13 cellular contexts compared by ENCODE assay signal in genomic region chr20:47479506-47479905, GRCh38. TPM values are rescaled to one million over a fixed set of nuclear protein-coding genes. Genes with fewer than 3 reads are reported as not detected.
DNase-seq lines count a peak whose midpoint lies in the region; ATAC-seq and TF ChIP-seq lines count a peak whose summit lies in the region.
"Had no signal": no experiment of that assay in that cellular context is flagged by ENCODE, and none has a peak within 500 bp of the region (broad histone marks: within the 10 kb centered on the region; RNA-seq: fewer than 3 reads in every experiment).

No MANE protein-coding gene starts in this region.

- no peak overlapping the region for H2AFZ ChIP-seq in SU-DHL-6 (ENCODE audit: low read depth, low read length, severe bottlenecking)

- no peaks in the 10 kb centered on the region for H3K9me2 ChIP-seq in SU-DHL-6 (replicated peaks; ENCODE audit: insufficient read depth, low read length)

- peaks cover 51% of the 10 kb centered on the region for H3F3A ChIP-seq in SU-DHL-6 (ENCODE audit: insufficient read depth)

- no peak overlapping the region for H3K4me3 ChIP-seq in SU-DHL-6 (ENCODE audit: insufficient read depth, low read length, poor library complexity, severe bottlenecking)
- no peak overlapping the region for H3K4me3 ChIP-seq in SJCRH30
- H3K4me3 ChIP-seq: esophagus squamous epithelium, HAP-1, skin epidermis had no signal

- H3K9ac ChIP-seq in SU-DHL-6 (ENCODE audit: low read length): 0 out of 2 replicates have a peak overlapping the region, but pooled peaks have one; percentile 15

- H3K79me2 ChIP-seq in SU-DHL-6 (ENCODE audit: insufficient read depth, low read length): 0 out of 2 replicates have a peak, but pooled peaks cover 2% of the 10 kb centered on the region

- no peaks in the 10 kb centered on the region for H3K36me3 Mint-ChIP-seq in activated T-cell treated with anti-CD3 and anti-CD28 coated beads, Interleukin-2, amount 50 U/mL, for 72 hours (ENCODE audit: insufficient read depth in 2 of 2)
- H3K36me3 Mint-ChIP-seq in activated T-cell treated with anti-CD3 and anti-CD28 coated beads, Interleukin-2, amount 50 U/mL, for 4 hours (ENCODE audit: insufficient read depth): no peaks in the 10 kb centered on the region
- H3K36me3 Mint-ChIP-seq in stimulated activated naive B cell treated with anti-CD40 and anti-IgM and Interleukin-4, amounts not matched to agents 10 μg/mL and 1 μg/mL and 100 μg/mL, for 72 hours: no peaks in the 10 kb centered on the region
- H3K36me3 Mint-ChIP-seq: mesothelial cell of epicardium had no signal

- H3K27ac ChIP-seq in SU-DHL-6 (ENCODE audit: low read depth, low read length) (peak overlapping the region; percentile 67), foreskin keratinocyte (peak overlapping the region; percentile 25), SJCRH30 (no peak overlapping the region)
- H3K27ac ChIP-seq: VCaP had no signal

- H4K20me1 ChIP-seq in SU-DHL-6 (ENCODE audit: low read depth, low read length): no peaks in the 10 kb centered on the region

- no peak overlapping the region for H3K4me3 Mint-ChIP-seq in activated T-cell treated with anti-CD3 and anti-CD28 coated beads, Interleukin-2, amount 50 U/mL, for 72 hours
- no peak overlapping the region for H3K4me3 Mint-ChIP-seq in activated T-cell treated with anti-CD3 and anti-CD28 coated beads, Interleukin-2, amount 50 U/mL, for 4 hours
- H3K4me3 Mint-ChIP-seq in stimulated activated naive B cell treated with anti-CD40 and anti-IgM and Interleukin-4, amounts not matched to agents 10 μg/mL and 1 μg/mL and 100 μg/mL, for 72 hours: no peak overlapping the region
- H3K4me3 Mint-ChIP-seq: mesothelial cell of epicardium had no signal

- H3K36me3 ChIP-seq in SU-DHL-6 (ENCODE audit: low read length) (no peaks in the 10 kb centered on the region), SJCRH30 (no peaks in the 10 kb centered on the region)
- H3K36me3 ChIP-seq: esophagus squamous epithelium, HAP-1 had no signal

- TF ChIP-seq CTCF in SU-DHL-6 (IDR thresholded peaks at IDR 0.05; ENCODE audit: insufficient read depth, low read length, poor library complexity, severe bottlenecking): no peak
- no peak for TF ChIP-seq CTCF in foreskin keratinocyte (conservative IDR thresholded peaks at IDR 0.05)

- H3K27ac Mint-ChIP-seq in activated T-cell treated with anti-CD3 and anti-CD28 coated beads, Interleukin-2, amount 50 U/mL, for 72 hours: peak overlapping the region; percentile 0
- H3K27ac Mint-ChIP-seq in stimulated activated naive B cell treated with anti-CD40 and anti-IgM and Interleukin-4, amounts not matched to agents 10 μg/mL and 1 μg/mL and 100 μg/mL, for 72 hours: peak overlapping the region; percentile 89
- H3K27ac Mint-ChIP-seq: mesothelial cell of epicardium had no signal

- no peaks in the 10 kb centered on the region for H3K27me3 Mint-ChIP-seq in activated T-cell treated with anti-CD3 and anti-CD28 coated beads, Interleukin-2, amount 50 U/mL, for 72 hours (ENCODE audit: low read depth)
- no peaks in the 10 kb centered on the region for H3K27me3 Mint-ChIP-seq in activated T-cell treated with anti-CD3 and anti-CD28 coated beads, Interleukin-2, amount 50 U/mL, for 4 hours (ENCODE audit: low read depth)
- H3K27me3 Mint-ChIP-seq in stimulated activated naive B cell treated with anti-CD40 and anti-IgM and Interleukin-4, amounts not matched to agents 10 μg/mL and 1 μg/mL and 100 μg/mL, for 72 hours: no peaks in the 10 kb centered on the region

- peak overlapping the region; percentile 2 for H3K4me2 ChIP-seq in SU-DHL-6 (ENCODE audit: low read depth, low read length, poor library complexity, severe bottlenecking)

- H3K4me1 Mint-ChIP-seq in activated T-cell treated with anti-CD3 and anti-CD28 coated beads, Interleukin-2, amount 50 U/mL, for 72 hours (ENCODE audit: low read depth): peaks cover 29% of the 10 kb centered on the region
- H3K4me1 Mint-ChIP-seq in activated T-cell treated with anti-CD3 and anti-CD28 coated beads, Interleukin-2, amount 50 U/mL, for 4 hours (ENCODE audit: low read depth): peaks cover 9% of the 10 kb centered on the region
- H3K4me1 Mint-ChIP-seq in stimulated activated naive B cell treated with anti-CD40 and anti-IgM and Interleukin-4, amounts not matched to agents 10 μg/mL and 1 μg/mL and 100 μg/mL, for 72 hours: peaks cover 35 to 55% of the 10 kb centered on the region in 2 donors

- no peak for DNase-seq in activated T-cell treated with anti-CD3 and anti-CD28 coated beads, Interleukin-2, amount 50 U/mL, for 72 hours
- DNase-seq in activated T-cell treated with anti-CD3 and anti-CD28 coated beads, Interleukin-2, amount 50 U/mL, for 4 hours: no peak
- DNase-seq in foreskin keratinocyte: peak; percentile 46 to 57
- no peak for DNase-seq in stimulated activated naive B cell treated with anti-CD40 and anti-IgM and Interleukin-4, amounts not matched to agents 10 μg/mL and 1 μg/mL and 100 μg/mL, for 72 hours
- DNase-seq in SJCRH30: no peak
- no peak for DNase-seq in NCI-H510A (lab: John Stamatoyannopoulos, UW)
- DNase-seq: esophagus squamous epithelium had no signal

- H3K9me3 ChIP-seq in SU-DHL-6 (ENCODE audit: insufficient read depth, low read length) (no peaks in the 10 kb centered on the region), SJCRH30 (replicated peaks) (no peaks in the 10 kb centered on the region)
- H3K9me3 ChIP-seq: esophagus squamous epithelium, HAP-1 had no signal

- H3K9me3 Mint-ChIP-seq in activated T-cell treated with anti-CD3 and anti-CD28 coated beads, Interleukin-2, amount 50 U/mL, for 72 hours: no peaks in the 10 kb centered on the region
- no peaks in the 10 kb centered on the region for H3K9me3 Mint-ChIP-seq in activated T-cell treated with anti-CD3 and anti-CD28 coated beads, Interleukin-2, amount 50 U/mL, for 4 hours
- no peaks in the 10 kb centered on the region for H3K9me3 Mint-ChIP-seq in stimulated activated naive B cell treated with anti-CD40 and anti-IgM and Interleukin-4, amounts not matched to agents 10 μg/mL and 1 μg/mL and 100 μg/mL, for 72 hours
- H3K9me3 Mint-ChIP-seq: mesothelial cell of epicardium had no signal

- ATAC-seq in activated T-cell treated with anti-CD3 and anti-CD28 coated beads, Interleukin-2, amount 50 U/mL, for 72 hours (replicated peaks in 1 of 2): no peak
- ATAC-seq in activated T-cell treated with anti-CD3 and anti-CD28 coated beads, Interleukin-2, amount 50 U/mL, for 4 hours: no peak
- ATAC-seq in foreskin keratinocyte: no peak
- peak; percentile 38 to 53 for ATAC-seq in stimulated activated naive B cell treated with anti-CD40 and anti-IgM and Interleukin-4, amounts not matched to agents 10 μg/mL and 1 μg/mL and 100 μg/mL, for 72 hours (replicated peaks)
- no peak for ATAC-seq in HG03025 (IDR thresholded peaks at IDR 0.05; ENCODE audit: low FRiP score, unreplicated experiment)

- H3K27me3 ChIP-seq in SU-DHL-6 (ENCODE audit: low read length): no peaks in the 10 kb centered on the region
- no peaks in the 10 kb centered on the region for H3K27me3 ChIP-seq in foreskin keratinocyte
- no peaks in the 10 kb centered on the region; the same call in 1 of the 2 replicates for H3K27me3 ChIP-seq in SJCRH30
- H3K27me3 ChIP-seq: esophagus squamous epithelium had no signal

- H3K4me1 ChIP-seq in foreskin keratinocyte: peaks cover 20% of the 10 kb centered on the region
- H3K4me1 ChIP-seq in SJCRH30: no peaks in the 10 kb centered on the region
- H3K4me1 ChIP-seq: HAP-1 had no signal

RNA-seq across cellular contexts. Expression of gene NCOA3, which starts 22.2 kb away (rescaled TPM):
- 100 to 1,000 TPM in 1 of 2 donors, 10 to 100 TPM in 1; 76.0 to 113 TPM for total RNA-seq in activated T-cell treated with anti-CD3 and anti-CD28 coated beads, Interleukin-2, amount 50 U/mL, for 72 hours
- total RNA-seq in activated T-cell treated with anti-CD3 and anti-CD28 coated beads, Interleukin-2, amount 50 U/mL, for 4 hours: 100 to 1,000 TPM; 103 to 121 (median 118) TPM
- total RNA-seq in foreskin keratinocyte: 22.0 and 25.7 TPM in 2 replicates
- 3.2 and 3.3 TPM in 2 replicates for polyA plus RNA-seq in foreskin keratinocyte
- 26.7 and 28.1 TPM in 2 replicates for total RNA-seq in SJCRH30 (2014; rRNA removed; shearing (Covaris generic))

Comparison
In these comparisons a context has a peak if more than half of its experiments do, and no peak if none do; other contexts are left out.
1. ATAC-seq: peak in stimulated activated naive B cell treated with anti-CD40 and anti-IgM and Interleukin-4, amounts not matched to agents 10 μg/mL and 1 μg/mL and 100 μg/mL, for 72 hours (2 of 2); none in activated T-cell treated with anti-CD3 and anti-CD28 coated beads, Interleukin-2, amount 50 U/mL, for 72 hours (0 of 2), activated T-cell treated with anti-CD3 and anti-CD28 coated beads, Interleukin-2, amount 50 U/mL, for 4 hours (0 of 2), foreskin keratinocyte (single experiment) and HG03025 (single experiment).
2. DNase-seq: peak in foreskin keratinocyte (2 of 2); none in activated T-cell treated with anti-CD3 and anti-CD28 coated beads, Interleukin-2, amount 50 U/mL, for 72 hours (0 of 2), activated T-cell treated with anti-CD3 and anti-CD28 coated beads, Interleukin-2, amount 50 U/mL, for 4 hours (single experiment), stimulated activated naive B cell treated with anti-CD40 and anti-IgM and Interleukin-4, amounts not matched to agents 10 μg/mL and 1 μg/mL and 100 μg/mL, for 72 hours (single experiment), SJCRH30 (0 of 2) and NCI-H510A (single experiment).